1 cellular context compared by ENCODE assay signal in genomic region chr5:163401271-163401670, GRCh38.
TF ChIP-seq lines count a peak whose summit lies in the region.

No MANE protein-coding gene starts in this region.

TF ChIP-seq in neural cell, 6 proteins besides CTCF, POLR2A, EP300 and RAD21 (continued from another document):
- TF ChIP-seq REST (IDR thresholded peaks at IDR 0.05; ENCODE audit: borderline replicate concordance) (no peak), MXI1 (conservative IDR thresholded peaks at IDR 0.05; ENCODE audit: poor library complexity, severe bottlenecking) (no peak), SMC3 (conservative IDR thresholded peaks at IDR 0.05; ENCODE audit: poor library complexity) (no peak)
